In genomic region chr1:156076609-156077429, GRCh38 we compare ENCODE assay signal across 10 cellular contexts. TPM values are rescaled to one million over a fixed set of nuclear protein-coding genes. Genes with fewer than 3 reads are reported as not detected.
DNase-seq lines count a peak whose midpoint lies in the region; ATAC-seq, FAIRE-seq and TF ChIP-seq lines count a peak whose summit lies in the region.
"Had no signal": no experiment of that assay in that cellular context is flagged by ENCODE, and none has a peak within 500 bp of the region (broad histone marks: within the 10 kb centered on the region; RNA-seq: fewer than 3 reads in every experiment).

No MANE protein-coding gene starts in this region.

- no peaks in the 10 kb centered on the region for H3K36me3 Mint-ChIP-seq in IgD-negative memory B cell
- H3K36me3 Mint-ChIP-seq in progenitor cell of endocrine pancreas (ENCODE audit: insufficient read depth), result peaks cover 38% of the 10 kb centered on the region

- POLR2A ChIA-PET in HEK293T (lab: Yijun Ruan, JAX), result interaction anchor here (1.2 kb wide), 1 partner anchor 142 kb away, joined by 4 read pairs; the partner anchor contains the start of gene KHDC4

- TF ChIP-seq POLR2A in GM12892 (IDR thresholded peaks at IDR 0.05; ENCODE audit: low read depth, low read length), result peak; percentile 69; the same call in 1 of the 2 replicates

- peak; percentile 46 for FAIRE-seq in GM12892 (lab: Jason Lieb, UNC)
- FAIRE-seq: bronchial epithelial cell had no signal

- H3K27ac Mint-ChIP-seq in IgD-negative memory B cell (peak overlapping the region in 1 of 3 donors; percentile 12), progenitor cell of endocrine pancreas (peak overlapping the region; percentile 63)

- H3K9me3 Mint-ChIP-seq in IgD-negative memory B cell, result no peaks in the 10 kb centered on the region
- no peaks in the 10 kb centered on the region for H3K9me3 Mint-ChIP-seq in progenitor cell of endocrine pancreas (ENCODE audit: low read depth)

- DNase-seq in GM12892 (ENCODE audit: insufficient read length) (peak; percentile 85), Right ventricle myocardium superior (peak; percentile 55), progenitor cell of endocrine pancreas (ENCODE audit: low spot score, unreplicated experiment) (no peak), DMS 273 treated with DMSO at 0.1 percent for 48 hours (lab: John Stamatoyannopoulos, UW) (no peak), hippocampal formation (lab: John Stamatoyannopoulos, UW) (no peak), HEK293T (ENCODE audit: extremely low spot score) (no peak)

- TF ChIP-seq CTCF in progenitor cell of endocrine pancreas (IDR thresholded peaks at IDR 0.05; ENCODE audit: unreplicated experiment), result no peak

- H3K27me3 Mint-ChIP-seq in IgD-negative memory B cell, result peaks cover 4% of the 10 kb centered on the region
- H3K27me3 Mint-ChIP-seq in progenitor cell of endocrine pancreas, result no peaks in the 10 kb centered on the region

- CTCF ChIA-PET in HEK293T (lab: Yijun Ruan, JAX), result no interaction called here

- intact Hi-C loops in Right ventricle myocardium superior (cut with DNase I), result no loop called here

- H3K4me1 Mint-ChIP-seq in IgD-negative memory B cell (peaks cover 8 to 14% (median 9%) of the 10 kb centered on the region in 3 donors), progenitor cell of endocrine pancreas (ENCODE audit: low read depth) (peaks cover 62% of the 10 kb centered on the region)

- ATAC-seq in Right ventricle myocardium superior (ENCODE audit: poor library complexity), result peak; percentile 60
- ATAC-seq in GM18519 (IDR thresholded peaks at IDR 0.05; ENCODE audit: low FRiP score, unreplicated experiment), result no peak

- H3K4me3 Mint-ChIP-seq in IgD-negative memory B cell (peak overlapping the region; percentile 64 to 95 (median 84)), progenitor cell of endocrine pancreas (ENCODE audit: low read depth) (peak overlapping the region; percentile 99)

TF ChIP-seq in HEK293T, 16 proteins besides CTCF, POLR2A, EP300 and RAD21:
- TF ChIP-seq TARDBP (IDR thresholded peaks at IDR 0.05) (no peak), FOXA1 (IDR thresholded peaks at IDR 0.05) (no peak), CTBP1 (IDR thresholded peaks at IDR 0.05; ENCODE audit: borderline replicate concordance) (no peak), LEF1 (IDR thresholded peaks at IDR 0.05; ENCODE audit: borderline replicate concordance) (no peak), ARNT (IDR thresholded peaks at IDR 0.05) (no peak), PKNOX1 (IDR thresholded peaks at IDR 0.05) (no peak), NFRKB (IDR thresholded peaks at IDR 0.05) (no peak), ZNF384 (IDR thresholded peaks at IDR 0.05) (no peak), HDGF (IDR thresholded peaks at IDR 0.05; ENCODE audit: borderline replicate concordance) (no peak), L3MBTL2 (conservative IDR thresholded peaks at IDR 0.05) (no peak), FOXM1 (IDR thresholded peaks at IDR 0.05; ENCODE audit: borderline replicate concordance) (no peak), SP1 (IDR thresholded peaks at IDR 0.05) (no peak), SUZ12 (IDR thresholded peaks at IDR 0.05) (no peak), BHLHE40 (IDR thresholded peaks at IDR 0.05; ENCODE audit: borderline replicate concordance) (no peak), FOXK2 (IDR thresholded peaks at IDR 0.05) (no peak), ELF4 (IDR thresholded peaks at IDR 0.05) (no peak)

RNA-seq across cellular contexts. Expression of gene MEX3A, which starts 5.4 kb away (rescaled TPM):
- polyA plus RNA-seq in GM12892 (2012; ENCODE audit: missing spikeins), result 2.3 TPM
- 0.05 TPM for polyA plus RNA-seq in IgD-negative memory B cell
- total RNA-seq in Right ventricle myocardium superior (0.16 TPM), progenitor cell of endocrine pancreas (112 and 113 TPM in 2 replicates)

RNA-seq across cellular contexts. Expression of gene RAB25, which starts 15.9 kb away (rescaled TPM):
- polyA plus RNA-seq in GM12892 (2012; ENCODE audit: missing spikeins), result not detected
- polyA plus RNA-seq in IgD-negative memory B cell, result 2.9 TPM
- total RNA-seq in Right ventricle myocardium superior (not detected), progenitor cell of endocrine pancreas (93.8 and 99.1 TPM in 2 replicates)
- total RNA-seq: RPMI7951 had no signal

RNA-seq across cellular contexts. Expression of gene LAMTOR2, which starts 22.2 kb away (rescaled TPM):
- polyA plus RNA-seq in GM12892 (2012; ENCODE audit: missing spikeins), result 69.0 TPM
- polyA plus RNA-seq in IgD-negative memory B cell, result 159 TPM
- 64.4 TPM for total RNA-seq in Right ventricle myocardium superior
- total RNA-seq in progenitor cell of endocrine pancreas, result 61.0 and 63.0 TPM in 2 replicates

RNA-seq across cellular contexts. Expression of gene UBQLN4, which starts 23.2 kb away (rescaled TPM):
- polyA plus RNA-seq in GM12892 (2012; ENCODE audit: missing spikeins), result 17.7 TPM
- polyA plus RNA-seq in IgD-negative memory B cell, result 7.6 TPM
- total RNA-seq in Right ventricle myocardium superior, result 30.4 TPM
- 94.2 and 97.8 TPM in 2 replicates for total RNA-seq in progenitor cell of endocrine pancreas

RNA-seq across cellular contexts. Expression of gene LMNA, which starts 37.7 kb away (rescaled TPM):
- polyA plus RNA-seq in GM12892 (2012; ENCODE audit: missing spikeins), result 109 TPM
- polyA plus RNA-seq in IgD-negative memory B cell, result 5.7 TPM
- 270 TPM for total RNA-seq in Right ventricle myocardium superior
- total RNA-seq in progenitor cell of endocrine pancreas, result 83.5 and 92.7 TPM in 2 replicates

Comparison
In these comparisons a context has a peak if more than half of its experiments do, and no peak if none do; other contexts are left out.
1. DNase-seq: peak in GM12892 (single experiment) and Right ventricle myocardium superior (single experiment); none in progenitor cell of endocrine pancreas (single experiment), DMS 273 treated with DMSO at 0.1 percent for 48 hours (single experiment), hippocampal formation (0 of 2) and HEK293T (single experiment).
2. RNA of gene MEX3A, which starts 5.4 kb away (total RNA-seq): 112 to 113 TPM in progenitor cell of endocrine pancreas; 0.16 TPM in Right ventricle myocardium superior (single experiment); every median in the first group is over 10 times any median in the second.
3. RNA of gene RAB25, which starts 15.9 kb away (total RNA-seq): 93.8 to 99.1 TPM in progenitor cell of endocrine pancreas; not detected in Right ventricle myocardium superior (single experiment); every median in the first group is over 10 times any median in the second.